8 cellular contexts compared by ENCODE assay signal in genomic region chr12:64672925-64673409, GRCh38.
A peak's percentile ranks its signal among the peaks of the same experiment; 100 is the strongest.
DNase-seq lines count a peak whose midpoint lies in the region; ATAC-seq, FAIRE-seq and TF ChIP-seq lines count a peak whose summit lies in the region.

No MANE protein-coding gene starts in this region.

- TF ChIP-seq POLR2A in GM18505 (IDR thresholded peaks at IDR 0.05; ENCODE audit: borderline replicate concordance, extremely low read depth, insufficient read depth, insufficient read length): no peak

- peaks cover 44% of the 10 kb centered on the region for H3K4me1 Mint-ChIP-seq in astrocyte (ENCODE audit: low read depth, unreplicated experiment)

- no peaks in the 10 kb centered on the region for H3K27me3 ChIP-seq in astrocyte (ENCODE audit: insufficient read depth, low read length)

- peak overlapping the region; percentile 62 for H3K27ac Mint-ChIP-seq in astrocyte (ENCODE audit: unreplicated experiment)

- H3K36me3 Mint-ChIP-seq in astrocyte (ENCODE audit: low read depth, unreplicated experiment): no peaks in the 10 kb centered on the region

- no peak for ATAC-seq in GM18505 (IDR thresholded peaks at IDR 0.05; ENCODE audit: unreplicated experiment)

- peaks cover 23% of the 10 kb centered on the region for H3K79me2 ChIP-seq in astrocyte (ENCODE audit: insufficient read depth, low read length)

- H3K27ac ChIP-seq in astrocyte (ENCODE audit: low read depth, low read length): no peak overlapping the region

- no peaks in the 10 kb centered on the region for H3K27me3 Mint-ChIP-seq in astrocyte (ENCODE audit: low read depth, unreplicated experiment)

- H3K36me3 ChIP-seq in astrocyte (ENCODE audit: insufficient read depth, low read length): no peaks in the 10 kb centered on the region

- no peak overlapping the region for H2AFZ ChIP-seq in astrocyte (ENCODE audit: low read depth, low read length)

- no peaks in the 10 kb centered on the region for H3K9me3 ChIP-seq in astrocyte (ENCODE audit: insufficient read depth, low read depth, low read length)

- no peak overlapping the region for H3K4me3 ChIP-seq in astrocyte (ENCODE audit: insufficient read depth, low read depth, low read length)

- H3K4me2 ChIP-seq in astrocyte (ENCODE audit: low read length): peak overlapping the region; percentile 32

- H3K9ac ChIP-seq in astrocyte (ENCODE audit: low read length): no peak overlapping the region

- DNase-seq in NOMO-1 (lab: John Stamatoyannopoulos, UW; ENCODE audit: unreplicated experiment in 2 of 2) (peak; percentile 44 to 63), NOMO-1 treated with dmso at 0.1 percent for 144 hours (lab: John Stamatoyannopoulos, UW; ENCODE audit: unreplicated experiment) (no peak), NCI-H774 (lab: John Stamatoyannopoulos, UW) (peak; percentile 83), astrocyte (ENCODE audit: low read depth) (peak; percentile 43), lung microvascular endothelial cell (ENCODE audit: low read depth in 2 of 2) (peak; percentile 76 to 81), islet precursor cell (no peak), SIG-M5 treated with dmso at 0.1 percent for 504 hours (lab: John Stamatoyannopoulos, UW; ENCODE audit: unreplicated experiment) (no peak)

- H3K9me3 Mint-ChIP-seq in astrocyte (ENCODE audit: unreplicated experiment): no peaks in the 10 kb centered on the region

- H3K4me1 ChIP-seq in astrocyte (ENCODE audit: insufficient read depth, low read length): peaks cover 33% of the 10 kb centered on the region

- H4K20me1 ChIP-seq in astrocyte (ENCODE audit: insufficient read depth, low read length): peaks cover 3% of the 10 kb centered on the region

- no peak overlapping the region for H3K4me3 Mint-ChIP-seq in astrocyte (ENCODE audit: unreplicated experiment)

- no peak for FAIRE-seq in astrocyte (lab: Jason Lieb, UNC)

- TF ChIP-seq CTCF in astrocyte (IDR thresholded peaks at IDR 0.05; ENCODE audit: insufficient read depth, low read depth, low read length): no peak

Comparison
In these comparisons a context has a peak if more than half of its experiments do, and no peak if none do; other contexts are left out.
1. DNase-seq: peak in NOMO-1 (2 of 2), NCI-H774 (single experiment), astrocyte (single experiment) and lung microvascular endothelial cell (2 of 2); none in NOMO-1 treated with dmso at 0.1 percent for 144 hours (single experiment), islet precursor cell (single experiment) and SIG-M5 treated with dmso at 0.1 percent for 504 hours (single experiment).